In the genomic region with DNA sequence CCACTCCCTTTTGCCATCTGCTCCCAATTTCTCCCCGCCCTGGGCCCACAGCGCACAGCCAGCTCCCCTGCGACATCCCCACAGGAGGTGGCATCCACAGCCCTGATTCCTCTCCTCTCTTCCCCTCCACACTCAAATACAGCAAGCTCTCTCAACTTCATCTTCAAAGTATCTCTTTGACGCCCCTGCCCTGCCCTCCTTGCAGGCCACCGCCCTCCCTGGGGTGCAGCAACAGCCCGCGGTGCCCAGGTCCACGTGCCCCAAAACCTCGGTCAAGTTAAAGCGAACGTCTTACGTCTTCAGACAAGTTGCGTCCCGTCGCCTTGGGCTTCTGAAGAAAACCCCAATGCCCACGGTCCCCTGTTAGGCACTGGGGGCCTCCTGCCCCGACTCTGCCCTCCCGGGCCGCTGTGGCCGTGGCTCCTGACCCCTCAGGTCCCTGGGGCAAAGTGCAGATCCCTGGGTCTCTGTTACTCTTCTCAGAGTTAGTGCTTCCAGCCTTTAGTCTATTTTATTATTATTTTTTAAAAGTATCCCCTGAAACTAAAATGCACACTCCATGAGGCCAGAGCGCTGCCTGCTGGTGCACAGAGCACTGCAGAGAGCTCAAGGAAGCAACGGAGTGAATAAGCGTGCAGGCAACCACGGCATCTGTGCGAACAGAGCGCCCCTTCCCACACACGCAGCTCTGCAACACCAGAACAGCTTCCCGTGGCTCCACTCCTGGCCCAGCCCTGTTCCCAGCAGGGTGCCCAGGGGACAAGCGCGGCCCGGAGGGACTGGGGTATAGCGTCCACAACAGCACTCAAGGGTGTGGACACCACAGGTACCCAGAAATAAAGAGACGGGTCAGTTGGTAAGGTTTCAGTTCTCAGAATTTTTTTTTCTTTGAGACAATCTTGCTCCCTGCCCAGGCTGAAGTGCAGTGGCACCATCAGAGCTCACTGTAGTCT, we compare ENCODE assay signal across 18 cellular contexts. TPM values are rescaled to one million over a fixed set of nuclear protein-coding genes. Genes with fewer than 3 reads are reported as not detected.
DNase-seq lines count a peak whose midpoint lies in the region; ATAC-seq and TF ChIP-seq lines count a peak whose summit lies in the region.
"Had no signal": no experiment of that assay in that cellular context is flagged by ENCODE, and none has a peak within 500 bp of the region (broad histone marks: within the 10 kb centered on the region; RNA-seq: fewer than 3 reads in every experiment).

No MANE protein-coding gene starts in this region.

- H3K27ac Mint-ChIP-seq in H9 = peak overlapping the region in 1 of 3 experiments; percentile 50; a peak in 2 of 7 replicates
- no peak overlapping the region for H3K27ac Mint-ChIP-seq in osteocyte (ENCODE audit: unreplicated experiment)
- no peak overlapping the region for H3K27ac Mint-ChIP-seq in T-helper 17 cell
- H3K27ac Mint-ChIP-seq: B cell; CD8-positive, alpha-beta T cell; IgD-negative memory B cell had no signal

- no peak overlapping the region for H3K4me2 ChIP-seq in H9 (ENCODE audit: insufficient read depth, insufficient read length, low read length)
- H3K4me2 ChIP-seq: BLaER1 treated with 17β-estradiol and CSF1 and Interleukin-3, amounts not matched to agents 10 nM and 100 nM had no signal

- no peak overlapping the region for H2BK20ac ChIP-seq in H9 (ENCODE audit: low read depth, low read length, poor library complexity, severe bottlenecking)

- H3K36me3 Mint-ChIP-seq in H9 (ENCODE audit: insufficient read depth in 1 of 3, low read depth in 3 of 3) = peaks cover 0 to 4% (median 1%) of the 10 kb centered on the region in 3 experiments; a peak in 1 of 7 replicates
- peaks cover 7% of the 10 kb centered on the region for H3K36me3 Mint-ChIP-seq in osteocyte (ENCODE audit: unreplicated experiment)
- H3K36me3 Mint-ChIP-seq in T-helper 17 cell (ENCODE audit: low read depth) = peaks cover 6% of the 10 kb centered on the region

- no peak for TF ChIP-seq CTCF in GM10248 (IDR thresholded peaks at IDR 0.05; ENCODE audit: control extremely low read depth, extremely low read depth, low read depth, missing control alignments)
- TF ChIP-seq CTCF in H9 (conservative IDR thresholded peaks at IDR 0.05) = no peak
- TF ChIP-seq CTCF in osteocyte (IDR thresholded peaks at IDR 0.05) = no peak

- POLR2A ChIA-PET in GM10248 (lab: Yijun Ruan, JAX) = no interaction called here

- peak overlapping the region; percentile 74 for H3K18ac ChIP-seq in H9 (ENCODE audit: insufficient read length, low read depth, low read length)

- H2AFZ ChIP-seq in H9 (ENCODE audit: low read length) = no peak overlapping the region
- H2AFZ ChIP-seq: GM23248 had no signal

- no peak overlapping the region for H3K23ac ChIP-seq in H9 (ENCODE audit: insufficient read length, low read depth, low read length)

- H3K79me1 ChIP-seq in H9 (ENCODE audit: insufficient read depth, low read depth, low read length, poor library complexity, severe bottlenecking) = no peaks in the 10 kb centered on the region

- ATAC-seq in HG02870 (IDR thresholded peaks at IDR 0.05; ENCODE audit: unreplicated experiment) = no peak
- ATAC-seq in T-helper 17 cell = no peak
- ATAC-seq in HG03442 (IDR thresholded peaks at IDR 0.05; ENCODE audit: unreplicated experiment) = no peak
- ATAC-seq: CD8-positive, alpha-beta T cell had no signal

- H4K20me1 ChIP-seq in H9 (ENCODE audit: control insufficient read depth, insufficient read depth, insufficient read length) = no peaks in the 10 kb centered on the region
- H4K20me1 ChIP-seq: BLaER1 treated with 17β-estradiol and CSF1 and Interleukin-3, amounts not matched to agents 10 nM and 100 nM had no signal

- CTCF ChIA-PET in GM10248 (lab: Yijun Ruan, JAX) = no interaction called here

- H3K23me2 ChIP-seq in H9 (ENCODE audit: insufficient read length, low read depth, low read length, poor library complexity, severe bottlenecking) = no peaks in the 10 kb centered on the region

- H3K27me3 Mint-ChIP-seq in H9 (ENCODE audit: low read depth) (no peaks in the 10 kb centered on the region; the same call in 1 of the 2 replicates), osteocyte (ENCODE audit: unreplicated experiment) (no peaks in the 10 kb centered on the region), T-helper 17 cell (no peaks in the 10 kb centered on the region)
- H3K27me3 Mint-ChIP-seq: B cell, IgD-negative memory B cell had no signal

- H3K9me3 ChIP-seq in H9 (ENCODE audit: control insufficient read depth, low read depth, low read length) (no peaks in the 10 kb centered on the region), T-helper 17 cell (ENCODE audit: control insufficient read depth, low read length, poor library complexity, severe bottlenecking) (no peaks in the 10 kb centered on the region)
- H3K9me3 ChIP-seq: BLaER1 treated with 17β-estradiol and CSF1 and Interleukin-3, amounts not matched to agents 10 nM and 100 nM had no signal

- no peak overlapping the region for H3K4me3 Mint-ChIP-seq in H9
- no peak overlapping the region for H3K4me3 Mint-ChIP-seq in osteocyte (ENCODE audit: unreplicated experiment)
- H3K4me3 Mint-ChIP-seq in T-helper 17 cell = no peak overlapping the region
- H3K4me3 Mint-ChIP-seq: B cell; CD8-positive, alpha-beta T cell; IgD-negative memory B cell had no signal

- DNase-seq in GM10248 (ENCODE audit: extremely low spot score) = peak; percentile 8
- no peak for DNase-seq in H9
- DNase-seq in mesenteric fat pad (ENCODE audit: low spot score) = peak; percentile 76
- DNase-seq in osteocyte (ENCODE audit: extremely low spot score, unreplicated experiment) = peak; percentile 76
- DNase-seq in T-helper 17 cell = no peak
- DNase-seq: Calu3; CD8-positive, alpha-beta T cell; DMS 273 treated with DMSO at 0.1 percent for 48 hours; DMS53; DND-41; EL; KBM-7 had no signal

- no peak overlapping the region for H2BK12ac ChIP-seq in H9 (ENCODE audit: insufficient read length, low read depth, low read length)

- no peak overlapping the region for H3T11ph ChIP-seq in H9 (ENCODE audit: low read length)

- H2BK120ac ChIP-seq in H9 (ENCODE audit: low read depth, low read length, poor library complexity, severe bottlenecking) = no peak overlapping the region

- H4K91ac ChIP-seq in H9 (ENCODE audit: insufficient read length, low read depth, low read length) = no peak overlapping the region

- no CpG with 5 or more reads among the region's 33 CpGs for WGBS in H9 (ENCODE audit: extremely low coverage, insufficient read length, low lambda C conversion rate)

- H3K79me2 ChIP-seq in H9 (ENCODE audit: insufficient read depth, low read length) = no peaks in the 10 kb centered on the region

- H4K8ac ChIP-seq in H9 (replicated peaks; ENCODE audit: insufficient read length, low read depth, low read length) = no peak overlapping the region

- no peak overlapping the region for H3K9ac ChIP-seq in H9 (ENCODE audit: extremely low read depth, insufficient read length, low read length)
- H3K9ac ChIP-seq: BLaER1 treated with 17β-estradiol and CSF1 and Interleukin-3, amounts not matched to agents 10 nM and 100 nM; GM23248 had no signal

- H3K27ac ChIP-seq in H9 (ENCODE audit: insufficient read length, low read depth, low read length) = no peak overlapping the region
- H3K27ac ChIP-seq: BLaER1 treated with 17β-estradiol and CSF1 and Interleukin-3, amounts not matched to agents 10 nM and 100 nM; GM23248 had no signal

- H4K5ac ChIP-seq in H9 (ENCODE audit: insufficient read length, low read depth, low read length) = no peak overlapping the region

- no peaks in the 10 kb centered on the region for H3K27me3 ChIP-seq in H9 (ENCODE audit: insufficient read depth, low read length)
- H3K27me3 ChIP-seq: BLaER1 treated with 17β-estradiol and CSF1 and Interleukin-3, amounts not matched to agents 10 nM and 100 nM had no signal

- no peaks in the 10 kb centered on the region for H3K4me1 ChIP-seq in H9 (ENCODE audit: insufficient read depth, low read length)

- H3K9me3 Mint-ChIP-seq in H9 (no peaks in the 10 kb centered on the region), osteocyte (ENCODE audit: unreplicated experiment) (peaks cover 4% of the 10 kb centered on the region)
- H3K9me3 Mint-ChIP-seq: CD8-positive, alpha-beta T cell; IgD-negative memory B cell had no signal

- no peaks in the 10 kb centered on the region for H3K4me1 Mint-ChIP-seq in H9
- peaks cover 3% of the 10 kb centered on the region for H3K4me1 Mint-ChIP-seq in osteocyte (ENCODE audit: unreplicated experiment)
- no peaks in the 10 kb centered on the region for H3K4me1 Mint-ChIP-seq in T-helper 17 cell
- H3K4me1 Mint-ChIP-seq: B cell had no signal

- no peak overlapping the region for H3K56ac ChIP-seq in H9 (ENCODE audit: insufficient read length, low read depth, low read length)

- H3K4ac ChIP-seq in H9 (ENCODE audit: low read depth, low read length) = no peak overlapping the region

- H2BK5ac ChIP-seq in H9 (ENCODE audit: insufficient read length, low read length) = no peak overlapping the region

- no peak overlapping the region for H2AK5ac ChIP-seq in H9 (ENCODE audit: insufficient read length, low read length)

- H3K14ac ChIP-seq in H9 (ENCODE audit: insufficient read depth, low read length) = no peak overlapping the region

- H2BK15ac ChIP-seq in H9 (ENCODE audit: low read depth, low read length) = no peak overlapping the region

RNA-seq across cellular contexts. Expression of gene IL17D, which starts 26.4 kb away (rescaled TPM):
- 1.2 and 1.6 TPM in 2 replicates for total RNA-seq in H9 (2021)
- total RNA-seq in mesenteric fat pad = 2.2 TPM
- 8.6 and 10.7 TPM in 2 replicates for total RNA-seq in osteocyte
- total RNA-seq in T-helper 17 cell = under 1 TPM in 1 of 2 donors, not detected in 1; 0.15 TPM
- total RNA-seq: B cell had no signal

RNA-seq across cellular contexts. Expression of gene EEF1AKMT1, which starts 43.9 kb away (rescaled TPM):
- total RNA-seq in H9 (2021) (5.1 and 6.1 TPM in 2 replicates), mesenteric fat pad (9.0 TPM), osteocyte (8.8 and 10.8 TPM in 2 replicates), T-helper 17 cell (1 to 10 TPM; 3.8 TPM)

Comparison
In these comparisons a context has a peak if more than half of its experiments do, and no peak if none do; other contexts are left out.
1. DNase-seq: peak in GM10248 (single experiment), mesenteric fat pad (single experiment) and osteocyte (single experiment); none in H9 (single experiment) and T-helper 17 cell (0 of 3).